In genomic region chr9:133406480-133407307, GRCh38 we compare ENCODE assay signal across 8 cellular contexts. TPM values are rescaled to one million over a fixed set of nuclear protein-coding genes. Genes with fewer than 3 reads are reported as not detected.
DNase-seq lines count a peak whose midpoint lies in the region; ATAC-seq and TF ChIP-seq lines count a peak whose summit lies in the region.

No MANE protein-coding gene starts in this region.

- ATAC-seq in HG02943 (IDR thresholded peaks at IDR 0.05; ENCODE audit: low read depth, unreplicated experiment): peak; percentile 62
- ATAC-seq in right lobe of liver: peak; percentile 84 to 91 (median 88)
- no peak for ATAC-seq in HG03565 (IDR thresholded peaks at IDR 0.05; ENCODE audit: unreplicated experiment)

- TF ChIP-seq CTCF in chondrocyte (IDR thresholded peaks at IDR 0.05) (peak; percentile 91), right lobe of liver (IDR thresholded peaks at IDR 0.05) (peak; percentile 87 to 93 (median 92))

- peaks cover 17% of the 10 kb centered on the region for H3K36me3 Mint-ChIP-seq in chondrocyte (ENCODE audit: low read depth)

- no peak overlapping the region for H3K27ac Mint-ChIP-seq in chondrocyte (ENCODE audit: unreplicated experiment)

- intact Hi-C loops in right lobe of liver (cut with DNase I): loop anchor here in 1 of 2 donors (5.0 to 10.0 kb wide), 2 partner anchors 52 to 76 kb away; partner anchors contain the start of genes SURF1 and SURF2

- no peaks in the 10 kb centered on the region for H3K27me3 ChIP-seq in right lobe of liver

- H3K27ac ChIP-seq in right lobe of liver: no peak overlapping the region

- no peak overlapping the region for H3K4me3 Mint-ChIP-seq in chondrocyte (ENCODE audit: unreplicated experiment)

- H3K4me3 ChIP-seq in right lobe of liver: no peak overlapping the region

- no peaks in the 10 kb centered on the region for H3K27me3 Mint-ChIP-seq in chondrocyte (ENCODE audit: low read depth)

- peaks cover 3 to 52% (median 18%) of the 10 kb centered on the region in 4 donors for H3K36me3 ChIP-seq in right lobe of liver

- H3K9me3 ChIP-seq in right lobe of liver: no peaks in the 10 kb centered on the region

- TF ChIP-seq POLR2A in right lobe of liver (IDR thresholded peaks at IDR 0.05): no peak

- H3K9me3 Mint-ChIP-seq in chondrocyte (ENCODE audit: low read depth): no peaks in the 10 kb centered on the region

- DNase-seq in DMS79 treated with DMSO at 0.1 percent for 48 hours (lab: John Stamatoyannopoulos, UW): peak; percentile 34
- DNase-seq in NCI-H526 treated with DMSO at 0.1 percent for 48 hours (lab: John Stamatoyannopoulos, UW): peak; percentile 9
- DNase-seq in activated CD4-positive, alpha-beta T cell treated with anti-CD3 and anti-CD28 coated beads, Interleukin-2, amount 50 U/mL, for 1 hour: peak; percentile 80
- no peak for DNase-seq in chondrocyte (ENCODE audit: low spot score)
- peak; percentile 74 to 82 (median 81) for DNase-seq in right lobe of liver
- DNase-seq in stimulated activated CD4-positive, alpha-beta T cell treated with anti-CD3 and anti-CD28 coated beads, TNF-alpha, amount 100 ng/mL, for 1 hour (ENCODE audit: low read depth in 3 of 3, low spot score in 1 of 3): peak; percentile 47 to 66 (median 65)

- WGBS in right lobe of liver (ENCODE audit: insufficient coverage, low coverage, low lambda C conversion rate, missing lambda C conversion rate): 37% methylated on average over 13 of the region's 24 CpGs

- H3K4me1 Mint-ChIP-seq in chondrocyte (ENCODE audit: low read depth): no peaks in the 10 kb centered on the region

- peaks cover 0 to 9% (median 2%) of the 10 kb centered on the region in 4 donors for H3K4me1 ChIP-seq in right lobe of liver

RNA-seq across cellular contexts. Expression of gene REXO4, which starts 11.1 kb away (rescaled TPM):
- total RNA-seq in chondrocyte: 15.0 to 19.3 TPM (median 16.8 TPM) in 3 replicates
- total RNA-seq in right lobe of liver: 10 to 100 TPM in 5 of 6 experiments, 1 to 10 TPM in 1; 9.5 to 19.9 (median 12.0) TPM

RNA-seq across cellular contexts. Expression of gene ADAMTS13, which starts 15.5 kb away (rescaled TPM):
- total RNA-seq in chondrocyte: 5.5 to 9.5 TPM (median 5.7 TPM) in 3 replicates
- 10 to 100 TPM in 3 of 6 experiments, 1 to 10 TPM in 3; 8.1 to 27.7 (median 11.3) TPM for total RNA-seq in right lobe of liver

RNA-seq across cellular contexts. Expression of gene STKLD1, which starts 30.5 kb away (rescaled TPM):
- total RNA-seq in chondrocyte: 1.2 to 1.9 TPM (median 1.8 TPM) in 3 replicates
- 1 to 10 TPM in 2 of 6 experiments, under 1 TPM in 3, not detected in 1; 0.43 to 2.6 (median 0.81) TPM for total RNA-seq in right lobe of liver

RNA-seq across cellular contexts. Expression of gene SURF4, which starts 30.8 kb away (rescaled TPM):
- total RNA-seq in chondrocyte: 242 to 285 TPM (median 243 TPM) in 3 replicates
- total RNA-seq in right lobe of liver: 100 to 1,000 TPM; 181 to 243 (median 213) TPM

RNA-seq across cellular contexts. Expression of gene SURF2, which starts 50.3 kb away (rescaled TPM):
- total RNA-seq in chondrocyte (12.5 to 13.3 TPM (median 13.2 TPM) in 3 replicates), right lobe of liver (10 to 100 TPM in 2 of 6 experiments, 1 to 10 TPM in 4; 6.3 to 16.9 (median 8.2) TPM)
